1 cellular context compared by ENCODE assay signal in the genomic region with DNA sequence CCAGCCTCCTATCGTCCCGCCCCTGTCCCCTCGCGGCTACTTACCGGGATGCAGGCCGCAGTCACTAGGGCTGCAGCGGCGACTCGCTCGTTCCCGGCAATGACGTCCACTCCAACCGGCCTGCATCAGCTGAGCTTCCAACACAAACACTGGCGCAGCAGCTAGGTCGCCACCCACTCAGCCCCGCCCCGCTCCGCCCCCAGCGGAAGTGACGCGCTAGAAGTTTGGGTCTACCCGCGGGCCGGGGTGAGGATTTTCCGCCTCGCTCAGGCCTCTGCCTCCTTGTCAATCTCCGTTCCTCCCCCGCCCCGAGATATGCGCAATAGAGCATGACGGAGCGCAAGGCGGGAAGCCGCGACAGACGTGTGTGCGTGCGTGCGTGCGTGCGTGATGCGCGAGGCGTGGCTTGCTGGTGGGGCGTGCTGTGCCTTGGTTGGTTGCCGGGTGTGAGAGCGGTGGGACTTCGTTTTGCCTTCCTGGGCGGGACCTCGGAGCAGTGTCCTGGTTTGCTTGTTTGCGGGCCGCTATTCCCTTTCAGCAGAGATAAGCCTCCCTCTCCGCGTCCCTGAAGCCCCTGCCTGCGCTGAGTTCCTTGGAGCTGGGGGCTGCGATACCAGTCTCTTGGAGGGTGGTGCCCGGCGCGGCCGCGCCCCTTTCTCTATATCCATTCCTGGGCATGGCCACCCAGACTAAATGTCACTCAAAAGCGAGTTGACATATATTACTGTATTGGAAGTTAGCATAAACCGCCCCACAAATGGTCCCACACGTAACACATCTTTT.
TF ChIP-seq lines count a peak whose summit lies in the region.

A gene with protein sequence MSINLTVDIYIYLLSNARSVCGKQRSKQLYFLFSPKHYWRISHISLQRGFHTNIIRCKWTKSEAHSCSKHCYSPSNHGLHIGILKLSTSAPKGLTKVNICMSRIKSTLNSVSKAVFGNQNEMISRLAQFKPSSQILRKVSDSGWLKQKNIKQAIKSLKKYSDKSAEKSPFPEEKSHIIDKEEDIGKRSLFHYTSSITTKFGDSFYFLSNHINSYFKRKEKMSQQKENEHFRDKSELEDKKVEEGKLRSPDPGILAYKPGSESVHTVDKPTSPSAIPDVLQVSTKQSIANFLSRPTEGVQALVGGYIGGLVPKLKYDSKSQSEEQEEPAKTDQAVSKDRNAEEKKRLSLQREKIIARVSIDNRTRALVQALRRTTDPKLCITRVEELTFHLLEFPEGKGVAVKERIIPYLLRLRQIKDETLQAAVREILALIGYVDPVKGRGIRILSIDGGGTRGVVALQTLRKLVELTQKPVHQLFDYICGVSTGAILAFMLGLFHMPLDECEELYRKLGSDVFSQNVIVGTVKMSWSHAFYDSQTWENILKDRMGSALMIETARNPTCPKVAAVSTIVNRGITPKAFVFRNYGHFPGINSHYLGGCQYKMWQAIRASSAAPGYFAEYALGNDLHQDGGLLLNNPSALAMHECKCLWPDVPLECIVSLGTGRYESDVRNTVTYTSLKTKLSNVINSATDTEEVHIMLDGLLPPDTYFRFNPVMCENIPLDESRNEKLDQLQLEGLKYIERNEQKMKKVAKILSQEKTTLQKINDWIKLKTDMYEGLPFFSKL (minus strand): TSS at position 151 of the 783 bp plus-strand sequence. CDS start 10,644 bp downstream, outside the sequence.

TF ChIP-seq in K562, 482 proteins besides CTCF, POLR2A, EP300 and RAD21 (continued from another document and continues in another):
- TF ChIP-seq, protein P1, sequence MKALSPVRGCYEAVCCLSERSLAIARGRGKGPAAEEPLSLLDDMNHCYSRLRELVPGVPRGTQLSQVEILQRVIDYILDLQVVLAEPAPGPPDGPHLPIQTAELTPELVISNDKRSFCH (CRISPR knock-in tag; IDR thresholded peaks at IDR 0.05): no peak
- TF ChIP-seq, protein P1 (tag; IDR thresholded peaks at IDR 0.05): no peak
- TF ChIP-seq ZBTB1 (CRISPR knock-in tag; IDR thresholded peaks at IDR 0.05; ENCODE audit: borderline replicate concordance, low read depth) (peak; percentile 60; the same call in 1 of the 2 replicates), SMARCB1 (IDR thresholded peaks at IDR 0.05; ENCODE audit: insufficient read length, low read depth) (no peak), HCFC1 (IDR thresholded peaks at IDR 0.05; ENCODE audit: low read depth, low read length) (peak; percentile 53; the same call in 1 of the 2 replicates), EP400 (IDR thresholded peaks at IDR 0.05) (peak; percentile 88), ZFP1 (CRISPR knock-in tag; IDR thresholded peaks at IDR 0.05) (no peak), ZNF324 (CRISPR knock-in tag; IDR thresholded peaks at IDR 0.05) (peak; percentile 56; the same call in 1 of the 2 replicates), SIX5 (IDR thresholded peaks at IDR 0.05; ENCODE audit: borderline replicate concordance in 1 of 2, insufficient read depth in 1 of 2, low read depth in 1 of 2, low read length in 2 of 2) (no peak; a peak in 1 of 4 replicates), NCOA4 (IDR thresholded peaks at IDR 0.05; ENCODE audit: partially characterized antibody) (no peak), ESRRA (IDR thresholded peaks at IDR 0.05; ENCODE audit: borderline replicate concordance, low read depth) (peak; percentile 68), ZNF133 (CRISPR knock-in tag; IDR thresholded peaks at IDR 0.05) (no peak), PCBP2 (IDR thresholded peaks at IDR 0.05; ENCODE audit: low read depth, low read length, poor library complexity, severe bottlenecking) (no peak), ZNF347 (CRISPR knock-in tag; IDR thresholded peaks at IDR 0.05; ENCODE audit: low read depth) (no peak), SNIP1 (IDR thresholded peaks at IDR 0.05; ENCODE audit: low read depth) (no peak), RBM39 (optimal IDR thresholded peaks at IDR 0.05; ENCODE audit: low read depth, low read length) (no peak), MYC (IDR thresholded peaks at IDR 0.05; ENCODE audit: low read depth, low read length) (peak; percentile 87), MYC (CRISPR knock-in tag; IDR thresholded peaks at IDR 0.05; ENCODE audit: borderline replicate concordance, low read depth) (no peak; the same call in 1 of the 2 replicates), CBFB (CRISPR knock-in tag; IDR thresholded peaks at IDR 0.05) (no peak), JUND (IDR thresholded peaks at IDR 0.05; ENCODE audit: borderline replicate concordance, low read depth, low read length) (peak; percentile 66), JUND (tag; IDR thresholded peaks at IDR 0.05; ENCODE audit: borderline replicate concordance, low read depth, low read length) (peak; percentile 52; the same call in 1 of the 3 replicates), LARP7 (IDR thresholded peaks at IDR 0.05) (no peak), NR1H2 (CRISPR knock-in tag; IDR thresholded peaks at IDR 0.05) (no peak), NCOA1 (IDR thresholded peaks at IDR 0.05; ENCODE audit: low read depth) (peak; percentile 78; the same call in 1 of the 2 replicates), SIN3A (IDR thresholded peaks at IDR 0.05; ENCODE audit: borderline replicate concordance in 2 of 2, control insufficient read depth in 1 of 2, low read depth in 2 of 2, low read length in 2 of 2) (peak; percentile 95 to 99), BHLHE40 (IDR thresholded peaks at IDR 0.05; ENCODE audit: low read length) (peak; percentile 89), FOSL1 (tag; conservative IDR thresholded peaks at IDR 0.05) (no peak; the same call in 1 of the 2 replicates), RFX5 (IDR thresholded peaks at IDR 0.05; ENCODE audit: low read depth, low read length) (no peak), CREB1 (IDR thresholded peaks at IDR 0.05) (peak; percentile 96), CREB1 (CRISPR knock-in tag; IDR thresholded peaks at IDR 0.05) (peak; percentile 97), ZSCAN32 (CRISPR knock-in tag; IDR thresholded peaks at IDR 0.05) (no peak), ILF3 (IDR thresholded peaks at IDR 0.05; ENCODE audit: borderline replicate concordance) (no peak), STAG1 (CRISPR knock-in tag; IDR thresholded peaks at IDR 0.05; ENCODE audit: borderline replicate concordance) (no peak), JUNB (CRISPR knock-in tag; conservative IDR thresholded peaks at IDR 0.05) (no peak), GTF2A2 (tag; IDR thresholded peaks at IDR 0.05) (no peak), NRF1 (conservative IDR thresholded peaks at IDR 0.05 in 1 of 2, IDR thresholded peaks at IDR 0.05 in 1 of 2) (peak; percentile 98 to 99), ZNF764 (CRISPR knock-in tag; IDR thresholded peaks at IDR 0.05; ENCODE audit: low read depth) (no peak)
- TF ChIP-seq, protein P2, sequence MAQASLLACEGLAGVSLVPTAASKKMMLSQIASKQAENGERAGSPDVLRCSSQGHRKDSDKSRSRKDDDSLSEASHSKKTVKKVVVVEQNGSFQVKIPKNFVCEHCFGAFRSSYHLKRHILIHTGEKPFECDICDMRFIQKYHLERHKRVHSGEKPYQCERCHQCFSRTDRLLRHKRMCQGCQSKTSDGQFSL (CRISPR knock-in tag; IDR thresholded peaks at IDR 0.05): 0 out of 2 replicates have a peak, but pooled peaks have one; percentile 12
- TF ChIP-seq, protein P2 (tag; IDR thresholded peaks at IDR 0.05): no peak
- TF ChIP-seq, protein P3, sequence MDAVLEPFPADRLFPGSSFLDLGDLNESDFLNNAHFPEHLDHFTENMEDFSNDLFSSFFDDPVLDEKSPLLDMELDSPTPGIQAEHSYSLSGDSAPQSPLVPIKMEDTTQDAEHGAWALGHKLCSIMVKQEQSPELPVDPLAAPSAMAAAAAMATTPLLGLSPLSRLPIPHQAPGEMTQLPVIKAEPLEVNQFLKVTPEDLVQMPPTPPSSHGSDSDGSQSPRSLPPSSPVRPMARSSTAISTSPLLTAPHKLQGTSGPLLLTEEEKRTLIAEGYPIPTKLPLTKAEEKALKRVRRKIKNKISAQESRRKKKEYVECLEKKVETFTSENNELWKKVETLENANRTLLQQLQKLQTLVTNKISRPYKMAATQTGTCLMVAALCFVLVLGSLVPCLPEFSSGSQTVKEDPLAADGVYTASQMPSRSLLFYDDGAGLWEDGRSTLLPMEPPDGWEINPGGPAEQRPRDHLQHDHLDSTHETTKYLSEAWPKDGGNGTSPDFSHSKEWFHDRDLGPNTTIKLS (IDR thresholded peaks at IDR 0.05; ENCODE audit: borderline replicate concordance, low read depth): peak; percentile 57; the same call in 1 of the 2 replicates
- TF ChIP-seq, protein P4, sequence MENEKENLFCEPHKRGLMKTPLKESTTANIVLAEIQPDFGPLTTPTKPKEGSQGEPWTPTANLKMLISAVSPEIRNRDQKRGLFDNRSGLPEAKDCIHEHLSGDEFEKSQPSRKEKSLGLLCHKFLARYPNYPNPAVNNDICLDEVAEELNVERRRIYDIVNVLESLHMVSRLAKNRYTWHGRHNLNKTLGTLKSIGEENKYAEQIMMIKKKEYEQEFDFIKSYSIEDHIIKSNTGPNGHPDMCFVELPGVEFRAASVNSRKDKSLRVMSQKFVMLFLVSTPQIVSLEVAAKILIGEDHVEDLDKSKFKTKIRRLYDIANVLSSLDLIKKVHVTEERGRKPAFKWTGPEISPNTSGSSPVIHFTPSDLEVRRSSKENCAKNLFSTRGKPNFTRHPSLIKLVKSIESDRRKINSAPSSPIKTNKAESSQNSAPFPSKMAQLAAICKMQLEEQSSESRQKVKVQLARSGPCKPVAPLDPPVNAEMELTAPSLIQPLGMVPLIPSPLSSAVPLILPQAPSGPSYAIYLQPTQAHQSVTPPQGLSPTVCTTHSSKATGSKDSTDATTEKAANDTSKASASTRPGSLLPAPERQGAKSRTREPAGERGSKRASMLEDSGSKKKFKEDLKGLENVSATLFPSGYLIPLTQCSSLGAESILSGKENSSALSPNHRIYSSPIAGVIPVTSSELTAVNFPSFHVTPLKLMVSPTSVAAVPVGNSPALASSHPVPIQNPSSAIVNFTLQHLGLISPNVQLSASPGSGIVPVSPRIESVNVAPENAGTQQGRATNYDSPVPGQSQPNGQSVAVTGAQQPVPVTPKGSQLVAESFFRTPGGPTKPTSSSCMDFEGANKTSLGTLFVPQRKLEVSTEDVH (IDR thresholded peaks at IDR 0.05; ENCODE audit: low read depth, partially characterized antibody): peak; percentile 98
- TF ChIP-seq, protein P5, sequence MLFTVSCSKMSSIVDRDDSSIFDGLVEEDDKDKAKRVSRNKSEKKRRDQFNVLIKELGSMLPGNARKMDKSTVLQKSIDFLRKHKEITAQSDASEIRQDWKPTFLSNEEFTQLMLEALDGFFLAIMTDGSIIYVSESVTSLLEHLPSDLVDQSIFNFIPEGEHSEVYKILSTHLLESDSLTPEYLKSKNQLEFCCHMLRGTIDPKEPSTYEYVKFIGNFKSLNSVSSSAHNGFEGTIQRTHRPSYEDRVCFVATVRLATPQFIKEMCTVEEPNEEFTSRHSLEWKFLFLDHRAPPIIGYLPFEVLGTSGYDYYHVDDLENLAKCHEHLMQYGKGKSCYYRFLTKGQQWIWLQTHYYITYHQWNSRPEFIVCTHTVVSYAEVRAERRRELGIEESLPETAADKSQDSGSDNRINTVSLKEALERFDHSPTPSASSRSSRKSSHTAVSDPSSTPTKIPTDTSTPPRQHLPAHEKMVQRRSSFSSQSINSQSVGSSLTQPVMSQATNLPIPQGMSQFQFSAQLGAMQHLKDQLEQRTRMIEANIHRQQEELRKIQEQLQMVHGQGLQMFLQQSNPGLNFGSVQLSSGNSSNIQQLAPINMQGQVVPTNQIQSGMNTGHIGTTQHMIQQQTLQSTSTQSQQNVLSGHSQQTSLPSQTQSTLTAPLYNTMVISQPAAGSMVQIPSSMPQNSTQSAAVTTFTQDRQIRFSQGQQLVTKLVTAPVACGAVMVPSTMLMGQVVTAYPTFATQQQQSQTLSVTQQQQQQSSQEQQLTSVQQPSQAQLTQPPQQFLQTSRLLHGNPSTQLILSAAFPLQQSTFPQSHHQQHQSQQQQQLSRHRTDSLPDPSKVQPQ (CRISPR knock-in tag; IDR thresholded peaks at IDR 0.05; ENCODE audit: borderline replicate concordance): no peak; the same call in 1 of the 2 replicates
- TF ChIP-seq, protein P6, sequence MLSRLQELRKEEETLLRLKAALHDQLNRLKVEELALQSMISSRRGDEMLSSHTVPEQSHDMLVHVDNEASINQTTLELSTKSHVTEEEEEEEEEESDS (CRISPR knock-in tag; IDR thresholded peaks at IDR 0.05): no peak
- TF ChIP-seq, protein P7, sequence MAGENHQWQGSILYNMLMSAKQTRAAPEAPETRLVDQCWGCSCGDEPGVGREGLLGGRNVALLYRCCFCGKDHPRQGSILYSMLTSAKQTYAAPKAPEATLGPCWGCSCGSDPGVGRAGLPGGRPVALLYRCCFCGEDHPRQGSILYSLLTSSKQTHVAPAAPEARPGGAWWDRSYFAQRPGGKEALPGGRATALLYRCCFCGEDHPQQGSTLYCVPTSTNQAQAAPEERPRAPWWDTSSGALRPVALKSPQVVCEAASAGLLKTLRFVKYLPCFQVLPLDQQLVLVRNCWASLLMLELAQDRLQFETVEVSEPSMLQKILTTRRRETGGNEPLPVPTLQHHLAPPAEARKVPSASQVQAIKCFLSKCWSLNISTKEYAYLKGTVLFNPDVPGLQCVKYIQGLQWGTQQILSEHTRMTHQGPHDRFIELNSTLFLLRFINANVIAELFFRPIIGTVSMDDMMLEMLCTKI (IDR thresholded peaks at IDR 0.05; ENCODE audit: partially characterized antibody): no peak
- TF ChIP-seq, protein P8, sequence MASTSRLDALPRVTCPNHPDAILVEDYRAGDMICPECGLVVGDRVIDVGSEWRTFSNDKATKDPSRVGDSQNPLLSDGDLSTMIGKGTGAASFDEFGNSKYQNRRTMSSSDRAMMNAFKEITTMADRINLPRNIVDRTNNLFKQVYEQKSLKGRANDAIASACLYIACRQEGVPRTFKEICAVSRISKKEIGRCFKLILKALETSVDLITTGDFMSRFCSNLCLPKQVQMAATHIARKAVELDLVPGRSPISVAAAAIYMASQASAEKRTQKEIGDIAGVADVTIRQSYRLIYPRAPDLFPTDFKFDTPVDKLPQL (IDR thresholded peaks at IDR 0.05; ENCODE audit: extremely low read depth, insufficient read length): peak; percentile 64
- TF ChIP-seq, protein P9, sequence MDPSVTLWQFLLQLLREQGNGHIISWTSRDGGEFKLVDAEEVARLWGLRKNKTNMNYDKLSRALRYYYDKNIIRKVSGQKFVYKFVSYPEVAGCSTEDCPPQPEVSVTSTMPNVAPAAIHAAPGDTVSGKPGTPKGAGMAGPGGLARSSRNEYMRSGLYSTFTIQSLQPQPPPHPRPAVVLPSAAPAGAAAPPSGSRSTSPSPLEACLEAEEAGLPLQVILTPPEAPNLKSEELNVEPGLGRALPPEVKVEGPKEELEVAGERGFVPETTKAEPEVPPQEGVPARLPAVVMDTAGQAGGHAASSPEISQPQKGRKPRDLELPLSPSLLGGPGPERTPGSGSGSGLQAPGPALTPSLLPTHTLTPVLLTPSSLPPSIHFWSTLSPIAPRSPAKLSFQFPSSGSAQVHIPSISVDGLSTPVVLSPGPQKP (CRISPR knock-in tag; IDR thresholded peaks at IDR 0.05): no peak
